1 cellular context compared by ENCODE assay signal in genomic region chr14:75291331-75291730, GRCh38.
TF ChIP-seq lines count a peak whose summit lies in the region.

No MANE protein-coding gene starts in this region.

TF ChIP-seq in K562, 482 proteins besides CTCF, POLR2A, EP300 and RAD21 (continued from another document):
- TF ChIP-seq PBX2 (CRISPR knock-in tag; IDR thresholded peaks at IDR 0.05; ENCODE audit: low read depth) = no peak
- no peak for TF ChIP-seq PBX2 (tag; conservative IDR thresholded peaks at IDR 0.05; ENCODE audit: low read depth)
- peak; percentile 81 for TF ChIP-seq CHD2 (IDR thresholded peaks at IDR 0.05; ENCODE audit: low read depth, low read length)
